24 cellular contexts compared by ENCODE assay signal in genomic region chr11:132336781-132337535, GRCh38.
A peak's percentile ranks its signal among the peaks of the same experiment; 100 is the strongest.
DNase-seq lines count a peak whose midpoint lies in the region; ATAC-seq, FAIRE-seq and TF ChIP-seq lines count a peak whose summit lies in the region.
"Had no signal": no experiment of that assay in that cellular context is flagged by ENCODE, and none has a peak within 500 bp of the region (broad histone marks: within the 10 kb centered on the region; RNA-seq: fewer than 3 reads in every experiment).

No MANE protein-coding gene starts in this region.

- no peak for DNase-seq in GM12891 (ENCODE audit: insufficient read length, low spot score)
- peak; percentile 80 for DNase-seq in NCI-H345 treated with DMSO at 0.1 percent for 48 hours (lab: John Stamatoyannopoulos, UW; ENCODE audit: unreplicated experiment)
- peak; percentile 55 for DNase-seq in mesenteric fat pad (ENCODE audit: low spot score)
- no peak for DNase-seq in brain microvascular endothelial cell
- no peak for DNase-seq in activated CD8-positive, alpha-beta T cell treated with anti-CD3 and anti-CD28 coated beads for 36 hours
- no peak for DNase-seq in left ventricle myocardium inferior
- DNase-seq: CD4-positive, CD25-positive, alpha-beta regulatory T cell; DND-41; GOT3; HCEC 1CT; Kasumi-1; NCI-H1105 treated with DMSO at 0.1 percent for 48 hours; NCI-H1694; NCI-H2029 treated with DMSO at 0.1 percent for 48 hours; NCI-H2171; NCI-H226; NCI-H524; NCI-H82; SHP77; T-helper 1 cell had no signal

- H3K4me1 Mint-ChIP-seq in activated CD8-positive, alpha-beta T cell treated with anti-CD3 and anti-CD28 coated beads for 36 hours (ENCODE audit: low read depth): no peaks in the 10 kb centered on the region

- peaks cover 4% of the 10 kb centered on the region for H3K4me1 ChIP-seq in left ventricle myocardium inferior
- H3K4me1 ChIP-seq: BLaER1 had no signal

- FAIRE-seq in GM12891 (lab: Jason Lieb, UNC): no peak
- FAIRE-seq: A204.1 had no signal

- no peak for TF ChIP-seq POLR2A in GM12891 (IDR thresholded peaks at IDR 0.05; ENCODE audit: low read depth, low read length)

- H3K27ac Mint-ChIP-seq in activated CD8-positive, alpha-beta T cell treated with anti-CD3 and anti-CD28 coated beads for 36 hours: no peak overlapping the region

- H3K36me3 ChIP-seq in brain microvascular endothelial cell (replicated peaks) (no peaks in the 10 kb centered on the region), left ventricle myocardium inferior (no peaks in the 10 kb centered on the region)
- H3K36me3 ChIP-seq: BLaER1 had no signal

- intact Hi-C loops in activated CD8-positive, alpha-beta T cell treated with anti-CD3 and anti-CD28 coated beads for 36 hours (cut with micrococcal nuclease): no loop called here
- intact Hi-C loops in left ventricle myocardium inferior (cut with micrococcal nuclease): no loop called here

- H3K27ac ChIP-seq in brain microvascular endothelial cell (no peak overlapping the region), left ventricle myocardium inferior (replicated peaks) (no peak overlapping the region)
- H3K27ac ChIP-seq: BLaER1, RWPE1 had no signal

- POLR2A ChIA-PET in activated CD8-positive, alpha-beta T cell treated with anti-CD3 and anti-CD28 coated beads for 36 hours (lab: Charles Lee): no interaction called here

- H3K27me3 ChIP-seq in brain microvascular endothelial cell (replicated peaks) (no peaks in the 10 kb centered on the region), left ventricle myocardium inferior (ENCODE audit: low read depth) (no peaks in the 10 kb centered on the region)
- H3K27me3 ChIP-seq: BLaER1 had no signal

- no peaks in the 10 kb centered on the region for H3K9me3 ChIP-seq in left ventricle myocardium inferior (replicated peaks)
- H3K9me3 ChIP-seq: BLaER1 had no signal

- H3K9me3 Mint-ChIP-seq in activated CD8-positive, alpha-beta T cell treated with anti-CD3 and anti-CD28 coated beads for 36 hours: no peaks in the 10 kb centered on the region

- H3K36me3 Mint-ChIP-seq in activated CD8-positive, alpha-beta T cell treated with anti-CD3 and anti-CD28 coated beads for 36 hours (ENCODE audit: low read depth): no peaks in the 10 kb centered on the region
- H3K36me3 Mint-ChIP-seq: CD4-positive, CD25-positive, alpha-beta regulatory T cell had no signal

- peak; percentile 40 for ATAC-seq in GM19324 (IDR thresholded peaks at IDR 0.05; ENCODE audit: low FRiP score, unreplicated experiment)
- ATAC-seq in activated CD8-positive, alpha-beta T cell treated with anti-CD3 and anti-CD28 coated beads for 36 hours: no peak

- H3K4me3 ChIP-seq in brain microvascular endothelial cell (ENCODE audit: low read depth, low read length) (no peak overlapping the region), left ventricle myocardium inferior (no peak overlapping the region)
- H3K4me3 ChIP-seq: BLaER1 had no signal

- in situ Hi-C loops in brain microvascular endothelial cell (cut with HindIII; ENCODE audit: low pct_ligation_motif_present, low sequenced_read_pairs): no loop called here

- H3K27me3 Mint-ChIP-seq in activated CD8-positive, alpha-beta T cell treated with anti-CD3 and anti-CD28 coated beads for 36 hours: no peaks in the 10 kb centered on the region
- H3K27me3 Mint-ChIP-seq: CD4-positive, CD25-positive, alpha-beta regulatory T cell had no signal

- CTCF ChIA-PET in activated CD8-positive, alpha-beta T cell treated with anti-CD3 and anti-CD28 coated beads for 36 hours (lab: Charles Lee): interaction anchor here (1.5 kb wide), 1 partner anchor 25 kb away, joined by 3 read pairs; no protein-coding TSS in a partner anchor

- TF ChIP-seq CTCF in brain microvascular endothelial cell (IDR thresholded peaks at IDR 0.05; ENCODE audit: low read depth, low read length, missing control alignments) (no peak), left ventricle myocardium inferior (IDR thresholded peaks at IDR 0.05; ENCODE audit: borderline replicate concordance) (no peak)
- no peak for TF ChIP-seq CTCF in activated CD8-positive, alpha-beta T cell treated with anti-CD3 and anti-CD28 coated beads for 36 hours (IDR thresholded peaks at IDR 0.05)

- H3K4me3 Mint-ChIP-seq in activated CD8-positive, alpha-beta T cell treated with anti-CD3 and anti-CD28 coated beads for 36 hours: no peak overlapping the region
- H3K4me3 Mint-ChIP-seq: CD4-positive, CD25-positive, alpha-beta regulatory T cell had no signal

TF ChIP-seq in GM12891, 5 proteins besides CTCF, POLR2A, EP300 and RAD21:
- TF ChIP-seq TAF1 (IDR thresholded peaks at IDR 0.05; ENCODE audit: low read depth, low read length) (no peak), SPI1 (IDR thresholded peaks at IDR 0.05; ENCODE audit: low read depth, low read length) (peak; percentile 65), POLR2AphosphoS5 (IDR thresholded peaks at IDR 0.05; ENCODE audit: low read depth, low read length) (no peak)

Comparison
In these comparisons a context has a peak if more than half of its experiments do, and no peak if none do; other contexts are left out.
1. DNase-seq: peak in NCI-H345 treated with DMSO at 0.1 percent for 48 hours (single experiment) and mesenteric fat pad (single experiment); none in GM12891 (single experiment), brain microvascular endothelial cell (single experiment), activated CD8-positive, alpha-beta T cell treated with anti-CD3 and anti-CD28 coated beads for 36 hours (single experiment) and left ventricle myocardium inferior (single experiment).